In the genomic region with DNA sequence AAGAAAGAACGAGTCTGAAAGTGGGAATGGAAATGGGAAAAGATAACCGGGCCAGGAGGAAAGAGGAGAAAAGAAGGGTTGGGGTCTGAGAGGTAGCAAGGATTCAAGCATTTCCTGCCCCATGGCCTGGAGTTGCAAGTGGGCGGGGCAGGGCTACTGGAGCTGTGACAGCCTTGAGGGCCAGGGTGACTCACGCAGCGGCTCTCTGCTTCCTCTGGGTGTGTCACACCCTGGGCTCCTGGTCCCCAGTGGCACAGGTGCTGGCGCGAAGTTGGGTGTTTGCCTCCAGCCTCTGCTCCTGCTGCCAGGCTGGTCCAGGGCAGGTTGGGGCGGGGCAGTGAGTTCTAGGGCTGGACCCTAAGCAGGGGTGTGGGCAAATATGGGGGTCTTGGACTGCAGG, we compare ENCODE assay signal across 8 cellular contexts. TPM values are rescaled to one million over a fixed set of nuclear protein-coding genes. Genes with fewer than 3 reads are reported as not detected.
DNase-seq lines count a peak whose midpoint lies in the region; ATAC-seq, FAIRE-seq and TF ChIP-seq lines count a peak whose summit lies in the region.

No MANE protein-coding gene starts in this region.

- H3K9me3 Mint-ChIP-seq in naive thymus-derived CD4-positive, alpha-beta T cell = no peaks in the 10 kb centered on the region

- DNase-seq in NCI-H748 (lab: John Stamatoyannopoulos, UW; ENCODE audit: unreplicated experiment) (peak; percentile 62), NCI-H748 treated with DMSO at 0.1 percent for 48 hours (lab: John Stamatoyannopoulos, UW) (no peak), Panc1 (ENCODE audit: low read depth, low spot score) (no peak), K562 (ENCODE audit: extremely low read depth in 1 of 4, low spot score in 3 of 4) (peak; percentile 67 to 87 (median 76)), small intestine (peak; percentile 97), GM10248 (ENCODE audit: extremely low spot score) (no peak), mesenteric fat pad (ENCODE audit: low spot score) (no peak)
- DNase-seq in naive thymus-derived CD4-positive, alpha-beta T cell = no peak

- H3K9ac ChIP-seq in K562 (ENCODE audit: insufficient read depth in 1 of 2, low read depth in 2 of 2, low read length in 2 of 2) = peak overlapping the region in 1 of 2 experiments; percentile 31; a peak in 1 of 4 replicates

- H3K9me1 ChIP-seq in K562 (ENCODE audit: control insufficient read depth, insufficient read depth, low read length) = no peaks in the 10 kb centered on the region

- H3K4me3 ChIP-seq in Panc1 (ENCODE audit: low read depth in 2 of 2, low read length in 2 of 2) (no peak overlapping the region), K562 (no peak overlapping the region), small intestine (ENCODE audit: low read depth in 1 of 2, low read length in 2 of 2) (no peak overlapping the region)
- H3K4me3 ChIP-seq in naive thymus-derived CD4-positive, alpha-beta T cell (ENCODE audit: low read length) = no peak overlapping the region

- no peaks in the 10 kb centered on the region for H3K79me2 ChIP-seq in K562 (ENCODE audit: control insufficient read depth, insufficient read depth, low read length)

- H3K4me1 Mint-ChIP-seq in naive thymus-derived CD4-positive, alpha-beta T cell = peaks cover 14 to 28% (median 17%) of the 10 kb centered on the region in 7 donors

- H3K4me2 ChIP-seq in K562 (ENCODE audit: insufficient read depth, low read length) = no peak overlapping the region

- H3K9me3 ChIP-seq in Panc1 (ENCODE audit: control insufficient read depth, insufficient read depth, low read depth, low read length) (no peaks in the 10 kb centered on the region), K562 (replicated peaks; ENCODE audit: control insufficient read depth, insufficient read depth, low read depth, low read length) (no peaks in the 10 kb centered on the region), small intestine (ENCODE audit: control insufficient read depth, low read depth) (no peaks in the 10 kb centered on the region)
- no peaks in the 10 kb centered on the region for H3K9me3 ChIP-seq in naive thymus-derived CD4-positive, alpha-beta T cell (ENCODE audit: control insufficient read depth in 2 of 3, low read length in 3 of 3)

- 0 out of 2 replicates have a peak, but pooled peaks cover 3% of the 10 kb centered on the region for H4K20me1 ChIP-seq in K562 (replicated peaks; ENCODE audit: control insufficient read depth, insufficient read depth, low read length)

- no peak for TF ChIP-seq CTCF in Panc1 (IDR thresholded peaks at IDR 0.05)
- no peak for TF ChIP-seq CTCF in K562 (IDR thresholded peaks at IDR 0.05 in 2 of 3, conservative IDR thresholded peaks at IDR 0.05 in 1 of 3; ENCODE audit: insufficient read depth in 2 of 3, low read depth in 1 of 3, low read length in 3 of 3)
- TF ChIP-seq CTCF in GM10248 (IDR thresholded peaks at IDR 0.05; ENCODE audit: control extremely low read depth, extremely low read depth, low read depth, missing control alignments) = no peak

- H3K27me3 ChIP-seq in Panc1 (ENCODE audit: control insufficient read depth, insufficient read depth, low read length) = no peaks in the 10 kb centered on the region
- peaks cover 12 to 32% of the 10 kb centered on the region in 2 experiments; a peak in 4 of 5 replicates for H3K27me3 ChIP-seq in K562 (ENCODE audit: control insufficient read depth in 2 of 2, insufficient read depth in 2 of 2, low read length in 2 of 2)
- no peaks in the 10 kb centered on the region for H3K27me3 ChIP-seq in small intestine (ENCODE audit: control insufficient read depth in 2 of 2, insufficient read depth in 2 of 2, low read length in 2 of 2)
- no peaks in the 10 kb centered on the region for H3K27me3 ChIP-seq in naive thymus-derived CD4-positive, alpha-beta T cell (ENCODE audit: control insufficient read depth in 2 of 2, insufficient read depth in 2 of 2, low read length in 2 of 2)

- FAIRE-seq in K562 (lab: Jason Lieb, UNC) (peak; percentile 51), small intestine (lab: Jason Lieb, UNC) (no peak)

- 4% methylated on average over 8 of the region's 8 CpGs for WGBS in K562 (ENCODE audit: insufficient coverage, low coverage, missing lambda C conversion rate)
- 11 to 49% (median 31%) methylated on average over 7 to 8 of the region's 8 CpGs for WGBS in small intestine, 3 donors

- intact Hi-C loops in Panc1 (cut with micrococcal nuclease; ENCODE audit: unreplicated experiment) (no loop called here), K562 (cut with micrococcal nuclease) (loop anchor here (5.0 kb wide), 1 partner anchor 745 kb away; no protein-coding TSS in a partner anchor)
- intact Hi-C loops in naive thymus-derived CD4-positive, alpha-beta T cell (cut with micrococcal nuclease) = no loop called here

- H3K27ac ChIP-seq in Panc1 (ENCODE audit: low read length) (no peak overlapping the region), K562 (ENCODE audit: extremely low read depth, low read depth, low read length) (no peak overlapping the region), small intestine (ENCODE audit: low read depth in 1 of 2, low read length in 1 of 2) (peak overlapping the region in 1 of 2 donors; percentile 3)
- H3K27ac ChIP-seq in naive thymus-derived CD4-positive, alpha-beta T cell (ENCODE audit: low read depth, low read length) = no peak overlapping the region

- TF ChIP-seq RAD21 in K562 (CRISPR knock-in tag; conservative IDR thresholded peaks at IDR 0.05 in 1 of 2, IDR thresholded peaks at IDR 0.05 in 1 of 2) = peak in 1 of 2 experiments; percentile 8; a peak in 1 of 4 replicates

- BruUV-seq in Panc1 (replicated peaks; lab: Mats Ljungman, UMichigan) (no TSS peak), K562 (replicated peaks; lab: Mats Ljungman, UMichigan) (no TSS peak)

- ATAC-seq in Panc1 = peak; percentile 54
- peak; percentile 88 for ATAC-seq in K562
- no peak for ATAC-seq in naive thymus-derived CD4-positive, alpha-beta T cell

- H3K4me1 ChIP-seq in Panc1 (ENCODE audit: control insufficient read depth, insufficient read depth, low read length) = peaks cover 5% of the 10 kb centered on the region; the same call in 1 of the 2 replicates
- H3K4me1 ChIP-seq in K562 (replicated peaks in 1 of 2; ENCODE audit: control insufficient read depth in 2 of 2, insufficient read depth in 2 of 2, low read length in 2 of 2) = peaks cover 5 to 24% of the 10 kb centered on the region in 2 experiments; a peak in 3 of 5 replicates
- H3K4me1 ChIP-seq in small intestine (ENCODE audit: control insufficient read depth in 2 of 2, insufficient read depth in 1 of 2, low read depth in 1 of 2, low read length in 1 of 2) = peaks cover 0 to 2% of the 10 kb centered on the region in 2 donors
- peaks cover 0 to 11% of the 10 kb centered on the region in 2 donors for H3K4me1 ChIP-seq in naive thymus-derived CD4-positive, alpha-beta T cell (ENCODE audit: control insufficient read depth in 2 of 2, insufficient read depth in 2 of 2, low read length in 2 of 2)

- in situ Hi-C loops in Panc1 (cut with HindIII; ENCODE audit: low pct_unique_long_range_greater_than_20kb, low sequenced_read_pairs) (no loop called here), K562 (cut with MboI) (loop anchor here (5.0 to 25.0 kb wide), 2 partner anchors 320 to 740 kb away; no protein-coding TSS in a partner anchor)

- H2AFZ ChIP-seq in K562 (ENCODE audit: low read depth, low read length) = peak overlapping the region; percentile 65; the same call in 1 of the 2 replicates

- POLR2A ChIA-PET in Panc1 (lab: Charles Lee) (no interaction called here), K562 (lab: Yijun Ruan, JAX) (interaction anchor here (1.2 to 1.3 kb wide), 2 partner anchors 14 to 323 kb away, joined by 4 to 5 read pairs; no protein-coding TSS in a partner anchor), GM10248 (lab: Yijun Ruan, JAX) (no interaction called here)
- POLR2A ChIA-PET in naive thymus-derived CD4-positive, alpha-beta T cell (lab: Charles Lee) = no interaction called here

- CTCF ChIA-PET in Panc1 (lab: Charles Lee) = no interaction called here
- CTCF ChIA-PET in K562 (lab: Yijun Ruan, JAX; ENCODE audit: low intra/inter-chr PET ratio) = interaction anchor here (1.0 to 4.0 kb wide), 3 partner anchors 263 to 346 kb away, joined by 4 to 25 read pairs (median 22); no protein-coding TSS in a partner anchor
- CTCF ChIA-PET in GM10248 (lab: Yijun Ruan, JAX) = interaction anchor here (0.9 to 2.1 kb wide), 4 partner anchors 8 to 323 kb away, joined by 3 to 21 read pairs (median 6); no protein-coding TSS in a partner anchor
- CTCF ChIA-PET in naive thymus-derived CD4-positive, alpha-beta T cell (lab: Charles Lee) = no interaction called here

- H3K27me3 Mint-ChIP-seq in naive thymus-derived CD4-positive, alpha-beta T cell = peaks cover 6 to 43% (median 14%) of the 10 kb centered on the region in 5 donors

- TF ChIP-seq POLR2A in K562 (conservative IDR thresholded peaks at IDR 0.05) = no peak

- H3K27ac Mint-ChIP-seq in naive thymus-derived CD4-positive, alpha-beta T cell = no peak overlapping the region

- no peak for TF ChIP-seq EP300 in K562 (IDR thresholded peaks at IDR 0.05; ENCODE audit: low read length)

- H3K4me3 Mint-ChIP-seq in naive thymus-derived CD4-positive, alpha-beta T cell = peak overlapping the region in 1 of 10 donors; percentile 6

- H3K36me3 ChIP-seq in Panc1 (ENCODE audit: control insufficient read depth, insufficient read depth, low read length) (no peaks in the 10 kb centered on the region; the same call in 1 of the 2 replicates), K562 (ENCODE audit: control insufficient read depth, insufficient read depth, low read length) (no peaks in the 10 kb centered on the region), small intestine (ENCODE audit: control insufficient read depth in 2 of 2, insufficient read depth in 2 of 2, low read length in 2 of 2) (no peaks in the 10 kb centered on the region)
- H3K36me3 ChIP-seq in naive thymus-derived CD4-positive, alpha-beta T cell (ENCODE audit: control insufficient read depth in 2 of 3, insufficient read depth in 3 of 3, low read length in 3 of 3) = no peaks in the 10 kb centered on the region

- H3K36me3 Mint-ChIP-seq in naive thymus-derived CD4-positive, alpha-beta T cell = no peaks in the 10 kb centered on the region

RNA-seq across cellular contexts. Expression of a gene that starts 3.3 kb away (rescaled TPM):
- total RNA-seq in Panc1 (2021; ENCODE audit: unreplicated experiment) = 2.4 TPM
- polyA plus RNA-seq in Panc1 (2012; ENCODE audit: insufficient read length) = 1.6 TPM
- not detected in 2 replicates for total RNA-seq in K562 (2011; cell fraction: chromatin; rRNA removed; ENCODE audit: low replicate concordance)
- total RNA-seq in K562 (2011; cell fraction: nucleolus; rRNA removed) = not detected in 2 replicates
- total RNA-seq in K562 (2011; cell fraction: nucleoplasm; rRNA removed) = not detected in 2 replicates
- total RNA-seq in K562 (2014; rRNA removed) = 0.57 TPM in 1 of 2 replicates, not detected in the other
- total RNA-seq in K562 (2014; rRNA removed; fragmentation: Illumina TruSeq; extraction: Trizol) = not detected in 2 replicates
- 0.23 TPM in 1 of 2 replicates, not detected in the other for total RNA-seq in K562 (2015; rRNA removed; fragmentation: Illumina TruSeq; extraction: Trizol)
- 0.38 TPM in 1 of 2 replicates, not detected in the other for total RNA-seq in K562 (2021)
- polyA plus RNA-seq in K562 (2011; rRNA removed) = 0.25 TPM in 1 of 2 replicates, not detected in the other
- polyA plus RNA-seq in K562 (2011; cell fraction: cytosol; rRNA removed) = not detected in 2 replicates
- not detected in 2 replicates for polyA plus RNA-seq in K562 (2011; cell fraction: nucleus; rRNA removed)
- polyA plus RNA-seq in K562 (2012) = 0.12 and 0.14 TPM in 2 replicates
- not detected in 2 replicates for polyA plus RNA-seq in K562 (2014; fragmentation: Illumina TruSeq; extraction: Trizol)
- not detected for polyA plus RNA-seq in K562 (2014; fragmentation: Nextera tagmentation; extraction: Ambion mirVana)
- 0.33 TPM in 1 of 2 replicates, not detected in the other for polyA plus RNA-seq in K562 (2014; rRNA removed)
- polyA minus RNA-seq in K562 (2011; rRNA and poly(A)+ RNA removed) = 0.53 TPM in 1 of 2 replicates, not detected in the other
- not detected in 2 replicates for polyA minus RNA-seq in K562 (2011; cell fraction: cytosol; rRNA and poly(A)+ RNA removed)
- polyA minus RNA-seq in K562 (2011; cell fraction: nucleus; rRNA and poly(A)+ RNA removed) = not detected in 2 replicates
- polyA plus RNA-seq in small intestine = 1 to 10 TPM in 1 of 3 donors, not detected in 2; 2.2 TPM
- 1 to 10 TPM in 1 of 5 experiments, under 1 TPM in 1, not detected in 3; 0.42 to 1.5 TPM for total RNA-seq in naive thymus-derived CD4-positive, alpha-beta T cell
- under 1 TPM; 0.27 to 0.36 TPM for polyA plus RNA-seq in naive thymus-derived CD4-positive, alpha-beta T cell
- total RNA-seq in mesenteric fat pad = 3.0 TPM

RNA-seq across cellular contexts. Expression of a gene that starts 46.9 kb away (rescaled TPM):
- total RNA-seq in Panc1 (2021; ENCODE audit: unreplicated experiment) (not detected), K562 (2014; rRNA removed) (not detected in 2 replicates), K562 (2014; rRNA removed; fragmentation: Illumina TruSeq; extraction: Trizol) (not detected in 2 replicates), K562 (2015; rRNA removed; fragmentation: Illumina TruSeq; extraction: Trizol) (not detected in 2 replicates), K562 (2021) (not detected in 2 replicates), mesenteric fat pad (not detected)
- polyA plus RNA-seq in Panc1 (2012; ENCODE audit: insufficient read length) = not detected
- total RNA-seq in K562 (2011; cell fraction: chromatin; rRNA removed; ENCODE audit: low replicate concordance) = not detected in 2 replicates
- not detected in 2 replicates for total RNA-seq in K562 (2011; cell fraction: nucleolus; rRNA removed)
- not detected in 2 replicates for total RNA-seq in K562 (2011; cell fraction: nucleoplasm; rRNA removed)
- polyA plus RNA-seq in K562 (2011; rRNA removed) (not detected in 2 replicates), K562 (2014; fragmentation: Illumina TruSeq; extraction: Trizol) (not detected in 2 replicates), K562 (2014; fragmentation: Nextera tagmentation; extraction: Ambion mirVana) (not detected), K562 (2014; rRNA removed) (not detected in 2 replicates), small intestine (not detected)
- polyA plus RNA-seq in K562 (2011; cell fraction: cytosol; rRNA removed) = not detected in 2 replicates
- not detected in 2 replicates for polyA plus RNA-seq in K562 (2011; cell fraction: nucleus; rRNA removed)
- not detected in 2 replicates for polyA plus RNA-seq in K562 (2012)
- not detected in 2 replicates for polyA minus RNA-seq in K562 (2011; rRNA and poly(A)+ RNA removed)
- polyA minus RNA-seq in K562 (2011; cell fraction: cytosol; rRNA and poly(A)+ RNA removed) = not detected in 2 replicates
- not detected in 2 replicates for polyA minus RNA-seq in K562 (2011; cell fraction: nucleus; rRNA and poly(A)+ RNA removed)
- not detected for total RNA-seq in naive thymus-derived CD4-positive, alpha-beta T cell
- polyA plus RNA-seq in naive thymus-derived CD4-positive, alpha-beta T cell = not detected

Comparison
In these comparisons a context has a peak if more than half of its experiments do, and no peak if none do; other contexts are left out.
1. DNase-seq: peak in NCI-H748 (single experiment), K562 (4 of 4) and small intestine (single experiment); none in NCI-H748 treated with DMSO at 0.1 percent for 48 hours (single experiment), Panc1 (single experiment), GM10248 (single experiment), naive thymus-derived CD4-positive, alpha-beta T cell (0 of 9) and mesenteric fat pad (single experiment).
2. CTCF ChIA-PET loops: an anchor here in K562 (1.0 to 4.0 kb wide) and GM10248 (0.9 to 2.1 kb wide); none called in Panc1 and naive thymus-derived CD4-positive, alpha-beta T cell.